Comparison of ENCODE assay signal across 39 cellular contexts in the genomic region with DNA sequence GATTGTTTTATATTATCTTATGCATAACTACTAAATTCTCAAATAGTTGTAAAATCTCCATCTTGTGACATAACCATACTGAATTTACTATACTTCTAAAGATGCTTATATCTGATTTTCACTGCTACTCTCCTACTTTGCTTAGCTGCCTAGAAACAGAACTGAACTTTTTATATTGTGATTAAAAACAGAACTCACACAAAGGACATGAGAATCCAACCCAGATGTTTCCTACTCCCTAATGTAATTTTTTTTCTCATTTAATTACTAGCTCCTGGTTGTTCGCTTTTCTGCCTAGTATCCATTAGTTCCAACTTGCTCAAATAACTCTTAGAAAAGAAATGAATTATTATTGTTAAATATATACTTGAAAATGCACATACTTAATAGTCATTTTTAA.
"Had no signal": no experiment of that assay in that cellular context is flagged by ENCODE, and none has a peak within 500 bp of the region (broad histone marks: within the 10 kb centered on the region; RNA-seq: fewer than 3 reads in every experiment).

No MANE protein-coding gene starts in this region.

- H3K36me3 ChIP-seq: adrenal gland, ascending aorta, brain microvascular endothelial cell, breast epithelium, cardiac muscle cell had no signal

- H3K27ac ChIP-seq: adrenal gland, ascending aorta, body of pancreas, brain microvascular endothelial cell, breast epithelium, cardiac muscle cell had no signal

- H3K9me3 Mint-ChIP-seq: activated naive CD4-positive, alpha-beta T cell treated with anti-CD3 and anti-CD28 coated beads for 36 hours; activated naive CD4-positive, alpha-beta T cell treated with anti-CD3 and anti-CD28 coated beads, Interleukin-2, amount 10 ng/mL, durations not matched to agents 7 days and 5 days; activated naive CD4-positive, alpha-beta T cell treated with anti-CD3 and anti-CD28 coated beads, Interleukin-2, amount 50 U/mL, for 24 hours; activated naive CD8-positive, alpha-beta T cell treated with anti-CD3 and anti-CD28 coated beads, Interleukin-2, amount 10 ng/mL, durations not matched to agents 7 days and 5 days; activated naive CD8-positive, alpha-beta T cell treated with anti-CD3 and anti-CD28 coated beads, Interleukin-2, amount 50 U/mL, for 24 hours; activated T-cell treated with anti-CD3 and anti-CD28 coated beads, Interleukin-2, amount 50 U/mL, for 24 hours; activated T-cell treated with anti-CD3 and anti-CD28 coated beads, Interleukin-2, amount 50 U/mL, for 4 hours; activated T-helper 1 cell treated with anti-CD3 and anti-CD28 coated beads, Interleukin-12 subunit alpha, Interleukin-12 subunit beta, Interleukin-2, Interleukin-4 antibody, amounts not matched to agents 30 ng/mL and 10 ng/mL and 1 ng/mL, durations not matched to agents 14 hours and 24 hours and 36 hours; activated T-helper 2 cell treated with anti-CD3 and anti-CD28 coated beads, Interferon-gamma antibody, Interleukin-2, Interleukin-4, amounts not matched to agents 10 μg/mL and 5 μg/mL and 100 μg/mL, durations not matched to agents 14 hours and 24 hours and 36 hours had no signal

- H3K27me3 Mint-ChIP-seq: activated naive CD4-positive, alpha-beta T cell treated with anti-CD3 and anti-CD28 coated beads, Interleukin-2, amount 10 ng/mL, durations not matched to agents 7 days and 5 days; activated naive CD4-positive, alpha-beta T cell treated with anti-CD3 and anti-CD28 coated beads, Interleukin-2, amount 50 U/mL, for 24 hours; activated naive CD8-positive, alpha-beta T cell; activated naive CD8-positive, alpha-beta T cell treated with anti-CD3 and anti-CD28 coated beads for 36 hours; activated naive CD8-positive, alpha-beta T cell treated with anti-CD3 and anti-CD28 coated beads, Interleukin-2, amount 10 ng/mL, durations not matched to agents 7 days and 5 days; activated naive CD8-positive, alpha-beta T cell treated with anti-CD3 and anti-CD28 coated beads, Interleukin-2, amount 50 U/mL, for 24 hours; activated T-helper 17 cell treated with anti-CD3 and anti-CD28 coated beads, Interleukin-2, amount 50 U/mL, for 72 hours; brain; central memory CD8-positive, alpha-beta T cell had no signal

- H3K27ac Mint-ChIP-seq: activated naive CD4-positive, alpha-beta T cell treated with anti-CD3 and anti-CD28 coated beads for 36 hours; activated naive CD4-positive, alpha-beta T cell treated with anti-CD3 and anti-CD28 coated beads, Interleukin-2, amount 10 ng/mL, durations not matched to agents 7 days and 5 days; activated naive CD4-positive, alpha-beta T cell treated with anti-CD3 and anti-CD28 coated beads, Interleukin-2, amount 50 U/mL, for 24 hours; activated naive CD4-positive, alpha-beta T cell treated with anti-CD3 and anti-CD28 coated beads, Interleukin-2, amount 50 U/mL, for 72 hours; activated naive CD8-positive, alpha-beta T cell; activated naive CD8-positive, alpha-beta T cell treated with anti-CD3 and anti-CD28 coated beads for 36 hours; activated naive CD8-positive, alpha-beta T cell treated with anti-CD3 and anti-CD28 coated beads, Interleukin-2, amount 10 ng/mL, durations not matched to agents 7 days and 5 days; activated naive CD8-positive, alpha-beta T cell treated with anti-CD3 and anti-CD28 coated beads, Interleukin-2, amount 50 U/mL, for 24 hours; activated T-cell treated with anti-CD3 and anti-CD28 coated beads, Interleukin-2, amount 50 U/mL, for 24 hours; activated T-cell treated with anti-CD3 and anti-CD28 coated beads, Interleukin-2, amount 50 U/mL, for 72 hours; activated T-helper 1 cell treated with anti-CD3 and anti-CD28 coated beads, Interleukin-12 subunit alpha, Interleukin-12 subunit beta, Interleukin-2, Interleukin-4 antibody, amounts not matched to agents 30 ng/mL and 10 ng/mL and 1 ng/mL, durations not matched to agents 14 hours and 24 hours and 36 hours; activated T-helper 17 cell treated with anti-CD3 and anti-CD28 coated beads, Interleukin-2, amount 50 U/mL, for 72 hours; activated T-helper 2 cell treated with anti-CD3 and anti-CD28 coated beads, Interferon-gamma antibody, Interleukin-2, Interleukin-4, amounts not matched to agents 10 μg/mL and 5 μg/mL and 100 μg/mL, durations not matched to agents 14 hours and 24 hours and 36 hours; brain had no signal

- H3K4me1 ChIP-seq: adrenal gland, ascending aorta, body of pancreas, breast epithelium had no signal

- H3K9me3 ChIP-seq: adrenal gland, body of pancreas had no signal

- H3K4me3 ChIP-seq: adrenal gland, ascending aorta, body of pancreas, breast epithelium, cardiac muscle cell had no signal

- H3K36me3 Mint-ChIP-seq: activated naive CD4-positive, alpha-beta T cell treated with anti-CD3 and anti-CD28 coated beads, Interleukin-2, amount 10 ng/mL, durations not matched to agents 7 days and 5 days; activated naive CD4-positive, alpha-beta T cell treated with anti-CD3 and anti-CD28 coated beads, Interleukin-2, amount 50 U/mL, for 24 hours; activated naive CD4-positive, alpha-beta T cell treated with anti-CD3 and anti-CD28 coated beads, Interleukin-2, amount 50 U/mL, for 72 hours; activated naive CD8-positive, alpha-beta T cell; activated naive CD8-positive, alpha-beta T cell treated with anti-CD3 and anti-CD28 coated beads for 36 hours; activated naive CD8-positive, alpha-beta T cell treated with anti-CD3 and anti-CD28 coated beads, Interleukin-2, amount 10 ng/mL, durations not matched to agents 7 days and 5 days; brain had no signal

- H3K4me3 Mint-ChIP-seq: activated naive CD4-positive, alpha-beta T cell treated with anti-CD3 and anti-CD28 coated beads for 36 hours; activated naive CD4-positive, alpha-beta T cell treated with anti-CD3 and anti-CD28 coated beads, Interleukin-2, amount 10 ng/mL, durations not matched to agents 7 days and 5 days; activated naive CD4-positive, alpha-beta T cell treated with anti-CD3 and anti-CD28 coated beads, Interleukin-2, amount 50 U/mL, for 24 hours; activated naive CD8-positive, alpha-beta T cell; activated naive CD8-positive, alpha-beta T cell treated with anti-CD3 and anti-CD28 coated beads for 36 hours; activated naive CD8-positive, alpha-beta T cell treated with anti-CD3 and anti-CD28 coated beads, Interleukin-2, amount 10 ng/mL, durations not matched to agents 7 days and 5 days; activated naive CD8-positive, alpha-beta T cell treated with anti-CD3 and anti-CD28 coated beads, Interleukin-2, amount 50 U/mL, for 24 hours; activated T-cell treated with anti-CD3 and anti-CD28 coated beads, Interleukin-2, amount 50 U/mL, for 24 hours; activated T-cell treated with anti-CD3 and anti-CD28 coated beads, Interleukin-2, amount 50 U/mL, for 4 hours; activated T-cell treated with anti-CD3 and anti-CD28 coated beads, Interleukin-2, amount 50 U/mL, for 72 hours; activated T-helper 1 cell treated with anti-CD3 and anti-CD28 coated beads, Interleukin-12 subunit alpha, Interleukin-12 subunit beta, Interleukin-2, Interleukin-4 antibody, amounts not matched to agents 30 ng/mL and 10 ng/mL and 1 ng/mL, durations not matched to agents 14 hours and 24 hours and 36 hours; activated T-helper 17 cell treated with anti-CD3 and anti-CD28 coated beads, Interleukin-2, amount 50 U/mL, for 72 hours; brain; central memory CD8-positive, alpha-beta T cell had no signal

- DNase-seq: activated effector memory CD4-positive, alpha-beta T cell treated with anti-CD3 and anti-CD28 coated beads, Interleukin-2, amount 50 U/mL, for 16 hours; activated effector memory CD4-positive, alpha-beta T cell treated with Interleukin-2 at 50 U/mL for 16 hours; activated gamma-delta T cell; activated gamma-delta T cell treated with Interleukin-2 at 50 U/mL for 16 hours; activated naive CD4-positive, alpha-beta T cell; activated naive CD4-positive, alpha-beta T cell treated with anti-CD3 and anti-CD28 coated beads for 36 hours; activated naive CD4-positive, alpha-beta T cell treated with anti-CD3 and anti-CD28 coated beads, Interleukin-2, amount 10 ng/mL, durations not matched to agents 7 days and 5 days; activated naive CD4-positive, alpha-beta T cell treated with anti-CD3 and anti-CD28 coated beads, Interleukin-2, amount 50 U/mL, for 16 hours; activated naive CD4-positive, alpha-beta T cell treated with Interleukin-2 at 50 U/mL for 16 hours; activated naive CD8-positive, alpha-beta T cell treated with anti-CD3 and anti-CD28 coated beads for 36 hours; activated naive CD8-positive, alpha-beta T cell treated with anti-CD3 and anti-CD28 coated beads, Interleukin-2, amount 10 ng/mL, durations not matched to agents 7 days and 5 days; activated naive CD8-positive, alpha-beta T cell treated with anti-CD3 and anti-CD28 coated beads, Interleukin-2, amount 50 U/mL, for 24 hours; activated T-cell treated with anti-CD3 and anti-CD28 coated beads, Interleukin-2, amount 50 U/mL, for 1 hour; activated T-cell treated with anti-CD3 and anti-CD28 coated beads, Interleukin-2, amount 50 U/mL, for 24 hours; activated T-cell treated with anti-CD3 and anti-CD28 coated beads, Interleukin-2, amount 50 U/mL, for 4 hours; activated T-cell treated with anti-CD3 and anti-CD28 coated beads, Interleukin-2, amount 50 U/mL, for 48 hours; activated T-cell treated with anti-CD3 and anti-CD28 coated beads, Interleukin-2, amount 50 U/mL, for 72 hours; adrenal gland; amniotic stem cell; amygdala; anterior cingulate cortex; aorta; body of pancreas; brain microvascular endothelial cell; caudate nucleus; central memory CD4-positive, alpha-beta T cell; cerebellar nuclear complex had no signal

- FAIRE-seq: bronchial epithelial cell had no signal

- H3K27me3 ChIP-seq: adrenal gland, ascending aorta, body of pancreas, brain microvascular endothelial cell, breast epithelium, cardiac muscle cell had no signal

- ATAC-seq: activated naive CD4-positive, alpha-beta T cell treated with anti-CD3 and anti-CD28 coated beads, Interleukin-2, amount 50 U/mL, for 72 hours; activated naive CD8-positive, alpha-beta T cell treated with anti-CD3 and anti-CD28 coated beads, Interleukin-2, amount 50 U/mL, for 24 hours; activated T-cell treated with anti-CD3 and anti-CD28 coated beads, Interleukin-2, amount 50 U/mL, for 4 hours; activated T-cell treated with anti-CD3 and anti-CD28 coated beads, Interleukin-2, amount 50 U/mL, for 72 hours; activated T-helper 17 cell treated with anti-CD3 and anti-CD28 coated beads, Interleukin-2, amount 50 U/mL, for 72 hours; body of pancreas had no signal

- H3K4me1 Mint-ChIP-seq: activated naive CD4-positive, alpha-beta T cell treated with anti-CD3 and anti-CD28 coated beads, Interleukin-2, amount 10 ng/mL, durations not matched to agents 7 days and 5 days; activated naive CD4-positive, alpha-beta T cell treated with anti-CD3 and anti-CD28 coated beads, Interleukin-2, amount 50 U/mL, for 24 hours; activated naive CD8-positive, alpha-beta T cell treated with anti-CD3 and anti-CD28 coated beads for 36 hours; activated naive CD8-positive, alpha-beta T cell treated with anti-CD3 and anti-CD28 coated beads, Interleukin-2, amount 10 ng/mL, durations not matched to agents 7 days and 5 days; activated naive CD8-positive, alpha-beta T cell treated with anti-CD3 and anti-CD28 coated beads, Interleukin-2, amount 50 U/mL, for 24 hours; activated T-helper 17 cell treated with anti-CD3 and anti-CD28 coated beads, Interleukin-2, amount 50 U/mL, for 72 hours; brain; central memory CD8-positive, alpha-beta T cell had no signal
